In the genomic region with DNA sequence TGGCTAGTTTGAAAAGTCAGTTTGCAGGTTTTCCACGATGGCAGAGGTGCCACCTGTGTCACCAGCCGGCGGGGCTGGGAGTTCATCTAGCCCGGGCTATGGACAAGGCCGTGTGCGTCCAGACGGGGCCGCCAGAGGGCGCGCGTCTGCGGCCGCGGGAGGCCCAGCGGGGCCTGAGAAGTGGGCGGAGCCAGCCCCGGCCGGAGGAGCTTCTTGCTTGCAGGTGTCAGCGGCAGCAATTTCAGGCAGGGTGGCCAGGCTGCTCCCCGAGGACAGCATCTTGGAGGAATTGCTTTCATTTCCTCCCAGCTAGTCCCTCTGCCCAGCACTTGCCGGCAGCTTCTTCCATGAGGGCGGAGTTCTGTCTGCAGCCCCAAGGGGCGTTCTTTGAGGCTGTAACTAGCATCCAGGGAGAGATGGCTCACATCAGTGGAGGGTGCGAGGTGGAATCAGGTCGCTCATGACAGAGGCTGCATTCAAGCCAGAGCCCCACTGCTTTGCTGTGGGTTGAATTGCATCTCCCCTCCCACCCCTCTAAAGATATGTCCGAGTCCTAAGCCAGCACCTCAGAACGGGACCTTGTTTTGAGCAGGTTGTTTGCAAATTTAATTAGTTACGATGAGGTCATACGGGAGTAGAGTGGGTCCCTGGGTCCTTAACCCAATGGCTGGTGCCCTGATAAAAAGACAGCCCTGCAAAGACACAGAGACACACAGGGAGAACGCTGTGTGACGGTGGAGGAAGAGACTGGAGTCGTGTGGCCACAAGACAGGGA, we compare ENCODE assay signal across 8 cellular contexts.
A peak's percentile ranks its signal among the peaks of the same experiment; 100 is the strongest.
DNase-seq lines count a peak whose midpoint lies in the region; ATAC-seq and TF ChIP-seq lines count a peak whose summit lies in the region.

No MANE protein-coding gene starts in this region.

- no peak overlapping the region for H3K27ac Mint-ChIP-seq in WTC11

- H3K9me3 ChIP-seq in mammary epithelial cell (replicated peaks; ENCODE audit: insufficient read depth, low read length) = no peaks in the 10 kb centered on the region

- no TSS peak for BruUV-seq in mammary epithelial cell (replicated peaks; lab: Mats Ljungman, UMichigan)

- H3K36me3 Mint-ChIP-seq in WTC11 = no peaks in the 10 kb centered on the region

- ATAC-seq in GM18867 (IDR thresholded peaks at IDR 0.05; ENCODE audit: unreplicated experiment) (peak; percentile 98), HG03066 (IDR thresholded peaks at IDR 0.05; ENCODE audit: low read depth, unreplicated experiment) (peak; percentile 94), WTC11 (peak; percentile 83)

- peak overlapping the region; percentile 63 for H3K4me3 Mint-ChIP-seq in WTC11

- no peaks in the 10 kb centered on the region for H4K20me1 ChIP-seq in mammary epithelial cell (ENCODE audit: insufficient read depth, low read length)

- POLR2A ChIA-PET in WTC11 (lab: Charles Lee) = no interaction called here

- peak overlapping the region; percentile 17 for H2AFZ ChIP-seq in mammary epithelial cell (ENCODE audit: low read depth, low read length)

- no peak overlapping the region for H3K27ac ChIP-seq in mammary epithelial cell (ENCODE audit: insufficient read depth, low read depth, low read length)

- H3K36me3 ChIP-seq in mammary epithelial cell (ENCODE audit: insufficient read depth, low read length) = no peaks in the 10 kb centered on the region
- H3K36me3 ChIP-seq in kidney epithelial cell (ENCODE audit: control insufficient read depth, insufficient read depth, low read length) = no peaks in the 10 kb centered on the region

- peak overlapping the region; percentile 4 for H3K4me2 ChIP-seq in mammary epithelial cell (ENCODE audit: insufficient read depth, low read depth, low read length)

- H3K9ac ChIP-seq in mammary epithelial cell (ENCODE audit: insufficient read depth, low read length) = no peak overlapping the region

- CTCF ChIA-PET in WTC11 (lab: Charles Lee) (interaction anchor here (0.6 to 6.2 kb wide), 50 partner anchors 10 to 1499 kb away, joined by 3 to 80 read pairs (median 4); a partner anchor contains a TSS), mammary epithelial cell (lab: Charles Lee; ENCODE audit: low non-redundant PET) (interaction anchor here (0.5 to 0.9 kb wide), 4 partner anchors 126 to 1544 kb away, joined by 3 to 7 read pairs (median 4); no protein-coding TSS in a partner anchor)

- H3K79me2 ChIP-seq in mammary epithelial cell (ENCODE audit: insufficient read depth, low read length) = no peaks in the 10 kb centered on the region

- dilution Hi-C loops in mammary epithelial cell (cut with HindIII; ENCODE audit: low sequenced_read_pairs) = loop anchor here (5.0 kb wide), 1 partner anchor 55 kb away; no protein-coding TSS in a partner anchor

- H3K27me3 ChIP-seq in mammary epithelial cell (ENCODE audit: insufficient read depth, low read length) (no peaks in the 10 kb centered on the region), kidney epithelial cell (ENCODE audit: control insufficient read depth, insufficient read depth, low read length) (peaks cover 6% of the 10 kb centered on the region)

- H3K4me1 ChIP-seq in mammary epithelial cell (ENCODE audit: insufficient read depth, low read length) = no peaks in the 10 kb centered on the region

- TF ChIP-seq CTCF in WTC11 (IDR thresholded peaks at IDR 0.05) (peak; percentile 84), mammary epithelial cell (conservative IDR thresholded peaks at IDR 0.05 in 1 of 2, IDR thresholded peaks at IDR 0.05 in 1 of 2; ENCODE audit: extremely low read depth in 1 of 2, insufficient read depth in 1 of 2, low read depth in 1 of 2, low read length in 2 of 2) (peak; percentile 70 to 95), kidney epithelial cell (IDR thresholded peaks at IDR 0.05; ENCODE audit: insufficient read depth, low read length, poor library complexity, severe bottlenecking) (peak; percentile 82)

- peaks cover 39% of the 10 kb centered on the region for H3K4me1 Mint-ChIP-seq in WTC11

- in situ Hi-C loops in mammary epithelial cell (cut with MboI; ENCODE audit: low sequenced_read_pairs in 2 of 2) = no loop called here

- DNase-seq in AG08396 (ENCODE audit: low spot score) (peak; percentile 94), NCI-H2171 treated with DMSO at 0.1 percent for 48 hours (lab: John Stamatoyannopoulos, UW) (peak; percentile 73), WTC11 (ENCODE audit: low spot score) (peak; percentile 91), mammary epithelial cell (peak; percentile 60), kidney epithelial cell (ENCODE audit: low read depth) (peak; percentile 44)
- peak; percentile 56 to 78 (median 72) for DNase-seq in stimulated activated CD4-positive, alpha-beta T cell treated with anti-CD3 and anti-CD28 coated beads, Interleukin-1b, Interleukin-23, amount 100 ng/mL, for 24 hours (ENCODE audit: low read depth in 4 of 4, low spot score in 1 of 4)

- intact Hi-C loops in mammary epithelial cell (cut with micrococcal nuclease) = loop anchor here (5.0 kb wide), 1 partner anchor 1760 kb away; no protein-coding TSS in a partner anchor

- H3K4me3 ChIP-seq in mammary epithelial cell (replicated peaks in 1 of 3; ENCODE audit: insufficient read depth in 1 of 3, low read depth in 2 of 3, low read length in 3 of 3) = no peak overlapping the region
- no peak overlapping the region for H3K4me3 ChIP-seq in kidney epithelial cell (ENCODE audit: low read depth, low read length)

- peaks cover 13% of the 10 kb centered on the region for H3K27me3 Mint-ChIP-seq in WTC11 (ENCODE audit: low read depth)

- WGBS in mammary epithelial cell (ENCODE audit: low coverage, missing lambda C conversion rate) = 16% methylated on average over 25 of the region's 32 CpGs

- no peaks in the 10 kb centered on the region for H3K9me3 Mint-ChIP-seq in WTC11

TF ChIP-seq in WTC11, 78 proteins besides CTCF, POLR2A, EP300 and RAD21:
- no peak for TF ChIP-seq GTF2I (CRISPR knock-in tag; conservative IDR thresholded peaks at IDR 0.05)
- TF ChIP-seq, protein P1, sequence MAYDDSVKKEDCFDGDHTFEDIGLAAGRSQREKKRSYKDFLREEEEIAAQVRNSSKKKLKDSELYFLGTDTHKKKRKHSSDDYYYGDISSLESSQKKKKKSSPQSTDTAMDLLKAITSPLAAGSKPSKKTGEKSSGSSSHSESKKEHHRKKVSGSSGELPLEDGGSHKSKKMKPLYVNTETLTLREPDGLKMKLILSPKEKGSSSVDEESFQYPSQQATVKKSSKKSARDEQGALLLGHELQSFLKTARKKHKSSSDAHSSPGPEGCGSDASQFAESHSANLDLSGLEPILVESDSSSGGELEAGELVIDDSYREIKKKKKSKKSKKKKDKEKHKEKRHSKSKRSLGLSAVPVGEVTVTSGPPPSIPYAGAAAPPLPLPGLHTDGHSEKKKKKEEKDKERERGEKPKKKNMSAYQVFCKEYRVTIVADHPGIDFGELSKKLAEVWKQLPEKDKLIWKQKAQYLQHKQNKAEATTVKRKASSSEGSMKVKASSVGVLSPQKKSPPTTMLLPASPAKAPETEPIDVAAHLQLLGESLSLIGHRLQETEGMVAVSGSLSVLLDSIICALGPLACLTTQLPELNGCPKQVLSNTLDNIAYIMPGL (CRISPR knock-in tag; IDR thresholded peaks at IDR 0.05) = peak; percentile 72
- TF ChIP-seq, protein P2, sequence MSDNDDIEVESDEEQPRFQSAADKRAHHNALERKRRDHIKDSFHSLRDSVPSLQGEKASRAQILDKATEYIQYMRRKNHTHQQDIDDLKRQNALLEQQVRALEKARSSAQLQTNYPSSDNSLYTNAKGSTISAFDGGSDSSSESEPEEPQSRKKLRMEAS (CRISPR knock-in tag; IDR thresholded peaks at IDR 0.05) = peak; percentile 46; the same call in 1 of the 2 replicates
- TF ChIP-seq CREM (CRISPR knock-in tag; IDR thresholded peaks at IDR 0.05) = 0 out of 2 replicates have a peak, but pooled peaks have one; percentile 28
TF ChIP-seq in WTC11: peak in this region for 3.

Comparison
In these comparisons a context has a peak if more than half of its experiments do, and no peak if none do; other contexts are left out.
1. DNase-seq: peak in every context shown above with its lines; median percentile 94 in AG08396; 91 in WTC11; 73 in NCI-H2171 treated with DMSO at 0.1 percent for 48 hours; 72 in stimulated activated CD4-positive, alpha-beta T cell treated with anti-CD3 and anti-CD28 coated beads, Interleukin-1b, Interleukin-23, amount 100 ng/mL, for 24 hours; 60 in mammary epithelial cell; 44 in kidney epithelial cell.